37 cellular contexts compared by ENCODE assay signal in the genomic region with DNA sequence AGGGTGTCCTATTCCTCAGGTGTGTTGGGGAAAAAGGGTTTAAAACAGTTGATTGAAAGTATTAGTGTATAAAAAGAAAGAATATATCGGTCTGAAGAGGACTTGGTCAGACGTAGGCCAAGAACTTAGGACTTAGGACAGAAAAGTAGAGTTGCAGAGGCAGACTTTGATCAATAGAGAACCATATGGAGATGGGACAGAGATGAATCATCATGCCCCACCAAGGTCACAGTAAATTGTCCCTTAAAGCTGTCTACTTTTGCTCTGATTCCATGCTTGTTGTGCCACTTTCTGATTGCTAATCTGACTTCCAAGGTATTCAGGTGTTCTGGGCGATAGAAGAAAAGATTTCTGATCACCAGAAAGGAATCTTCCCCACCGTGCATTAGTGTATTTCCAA. TPM values are rescaled to one million over a fixed set of nuclear protein-coding genes. Genes with fewer than 3 reads are reported as not detected.
DNase-seq lines count a peak whose midpoint lies in the region; ATAC-seq, FAIRE-seq and TF ChIP-seq lines count a peak whose summit lies in the region.
"Had no signal": no experiment of that assay in that cellular context is flagged by ENCODE, and none has a peak within 500 bp of the region (broad histone marks: within the 10 kb centered on the region; RNA-seq: fewer than 3 reads in every experiment).

No MANE protein-coding gene starts in this region.

- no peaks in the 10 kb centered on the region for H3K27me3 ChIP-seq in HepG2 (ENCODE audit: control insufficient read depth in 1 of 2, insufficient read depth in 2 of 2, low read length in 2 of 2)
- H3K27me3 ChIP-seq in right lobe of liver: no peaks in the 10 kb centered on the region
- no peaks in the 10 kb centered on the region for H3K27me3 ChIP-seq in H1 (replicated peaks in 1 of 4; ENCODE audit: control insufficient read depth in 3 of 4, extremely low read depth in 1 of 4, insufficient read depth in 3 of 4, low read length in 3 of 4)
- no peaks in the 10 kb centered on the region for H3K27me3 ChIP-seq in small intestine (ENCODE audit: control insufficient read depth in 2 of 2, insufficient read depth in 2 of 2, low read length in 2 of 2)
- H3K27me3 ChIP-seq: BLaER1; BLaER1 treated with 17β-estradiol and CSF1 and Interleukin-3, amounts not matched to agents 10 nM and 100 nM had no signal

- DNase-seq in HepG2 (ENCODE audit: low spot score): peak; percentile 6
- no peak for DNase-seq in right lobe of liver
- no peak for DNase-seq in H1 (ENCODE audit: low read depth in 1 of 2, low spot score in 2 of 2)
- no peak for DNase-seq in left colon
- peak; percentile 48 for DNase-seq in small intestine
- DNase-seq in NK-92 (lab: John Stamatoyannopoulos, UW; ENCODE audit: unreplicated experiment): no peak
- DNase-seq in activated naive CD4-positive, alpha-beta T cell treated with anti-CD3 and anti-CD28 coated beads for 36 hours: no peak
- no peak for DNase-seq in AG08395 (ENCODE audit: low spot score)
- DNase-seq: 8988T; ACHN; AML-193; BE2C; C1 segment of cervical spinal cord; Caco-2; Calu3; CD4-positive, alpha-beta memory T cell; CD4-positive, alpha-beta T cell; CD4-positive, CD25-positive, alpha-beta regulatory T cell; CD8-positive, alpha-beta memory T cell; CD8-positive, alpha-beta T cell; COR-L47; DMS 273 treated with DMSO at 0.1 percent for 48 hours; DMS153; DMS53; DMS79; DMS79 treated with DMSO at 0.1 percent for 48 hours; DND-41; EL had no signal

- H3K79me2 ChIP-seq in HepG2 (ENCODE audit: insufficient read depth, low read length): no peaks in the 10 kb centered on the region
- no peaks in the 10 kb centered on the region for H3K79me2 ChIP-seq in H1 (ENCODE audit: control insufficient read depth in 1 of 2, insufficient read depth in 2 of 2, low read length in 2 of 2)

- H3K27ac Mint-ChIP-seq in activated naive CD4-positive, alpha-beta T cell treated with anti-CD3 and anti-CD28 coated beads for 36 hours: no peak overlapping the region
- H3K27ac Mint-ChIP-seq: B cell; CD14-positive monocyte; CD4-positive, alpha-beta memory T cell; CD4-positive, alpha-beta T cell; CD4-positive, CD25-positive, alpha-beta regulatory T cell; CD8-positive, alpha-beta T cell had no signal

- H3K4me2 ChIP-seq in HepG2 (ENCODE audit: low read depth, low read length): peak overlapping the region; percentile 23
- no peak overlapping the region for H3K4me2 ChIP-seq in H1 (ENCODE audit: insufficient read depth in 1 of 2, low read depth in 2 of 2, low read length in 2 of 2)
- H3K4me2 ChIP-seq: A549; BLaER1; BLaER1 treated with 17β-estradiol and CSF1 and Interleukin-3, amounts not matched to agents 10 nM and 100 nM had no signal

- POLR2A ChIA-PET in HepG2 (lab: Yijun Ruan, JAX): no interaction called here
- POLR2A ChIA-PET in H1 (lab: Charles Lee; ENCODE audit: partially characterized antibody): interaction anchor here (0.6 kb wide), 1 partner anchor 10 kb away, joined by 5 read pairs; no protein-coding TSS in a partner anchor

- TF ChIP-seq CTCF in HepG2 (CRISPR knock-in tag; IDR thresholded peaks at IDR 0.05) (no peak), right lobe of liver (IDR thresholded peaks at IDR 0.05) (no peak), H1 (IDR thresholded peaks at IDR 0.05; ENCODE audit: control extremely low read depth in 1 of 3, insufficient read depth in 1 of 3, low read depth in 1 of 3, low read length in 3 of 3) (no peak)

- H4K5ac ChIP-seq in H1 (ENCODE audit: insufficient read length, low read depth, low read length): no peak overlapping the region

- H2BK120ac ChIP-seq in H1 (replicated peaks; ENCODE audit: low read depth, low read length): no peak overlapping the region

- BruUV-seq in HepG2 (replicated peaks; lab: Mats Ljungman, UMichigan): no TSS peak

- H4K8ac ChIP-seq in H1 (ENCODE audit: extremely low read depth, insufficient read depth, low read length): no peak overlapping the region

- WGBS in HepG2 (ENCODE audit: low lambda C conversion rate): 22% methylated on average over 4 of the region's 4 CpGs
- WGBS in right lobe of liver (ENCODE audit: insufficient coverage, low coverage, low lambda C conversion rate, missing lambda C conversion rate): 81% methylated on average over 4 of the region's 4 CpGs
- 91% methylated on average over 4 of the region's 4 CpGs; no CpG with 5 or more reads in 1 of the 2 experiments for WGBS in H1 (ENCODE audit: extremely low coverage in 1 of 2, insufficient coverage in 1 of 2, insufficient read length in 1 of 2, insufficient replicate concordance in 2 of 2, low coverage in 1 of 2, low lambda C conversion rate in 2 of 2, missing lambda C conversion rate in 1 of 2), 2 experiments
- 60 to 86% (median 75%) methylated on average over 4 of the region's 4 CpGs for WGBS in small intestine, 3 donors

- ATAC-seq in HepG2 (peak; percentile 61), right lobe of liver (no peak), left colon (peak; percentile 25)
- ATAC-seq: A549; CD8-positive, alpha-beta T cell had no signal

- H3K18ac ChIP-seq in H1 (ENCODE audit: extremely low read depth, low read length): no peak overlapping the region

- H3K27me3 Mint-ChIP-seq in activated naive CD4-positive, alpha-beta T cell treated with anti-CD3 and anti-CD28 coated beads for 36 hours (ENCODE audit: low read depth): no peaks in the 10 kb centered on the region
- H3K27me3 Mint-ChIP-seq: B cell; CD4-positive, alpha-beta memory T cell; CD4-positive, alpha-beta T cell; CD4-positive, CD25-positive, alpha-beta regulatory T cell; CD8-positive, alpha-beta memory T cell had no signal

- H3K79me1 ChIP-seq in H1 (ENCODE audit: low read depth, low read length): no peaks in the 10 kb centered on the region

- TF ChIP-seq RAD21 in HepG2 (CRISPR knock-in tag; IDR thresholded peaks at IDR 0.05): no peak
- no peak for TF ChIP-seq RAD21 in H1 (IDR thresholded peaks at IDR 0.05 in 1 of 2, conservative IDR thresholded peaks at IDR 0.05 in 1 of 2; ENCODE audit: low read depth in 2 of 2, low read length in 2 of 2)

- no peak overlapping the region for H3K23ac ChIP-seq in H1 (ENCODE audit: insufficient read length)

- no peak for FAIRE-seq in HepG2 (lab: Jason Lieb, UNC)
- no peak for FAIRE-seq in H1 (lab: Jason Lieb, UNC)
- no peak for FAIRE-seq in small intestine (lab: Jason Lieb, UNC)
- FAIRE-seq: A204.1, A549, D721Med had no signal

- H2AFZ ChIP-seq in HepG2 (ENCODE audit: low read length) (no peak overlapping the region), H1 (ENCODE audit: low read length) (no peak overlapping the region)

- no peak overlapping the region for H3K4me3 Mint-ChIP-seq in activated naive CD4-positive, alpha-beta T cell treated with anti-CD3 and anti-CD28 coated beads for 36 hours
- H3K4me3 Mint-ChIP-seq: B cell; CD14-positive monocyte; CD4-positive, alpha-beta memory T cell; CD4-positive, alpha-beta T cell; CD4-positive, CD25-positive, alpha-beta regulatory T cell; CD8-positive, alpha-beta memory T cell; CD8-positive, alpha-beta T cell had no signal

- H3K9me3 Mint-ChIP-seq in activated naive CD4-positive, alpha-beta T cell treated with anti-CD3 and anti-CD28 coated beads for 36 hours: no peaks in the 10 kb centered on the region
- H3K9me3 Mint-ChIP-seq: CD14-positive monocyte; CD4-positive, alpha-beta memory T cell; CD4-positive, alpha-beta T cell; CD8-positive, alpha-beta memory T cell; CD8-positive, alpha-beta T cell had no signal

- TF ChIP-seq EP300 in HepG2 (IDR thresholded peaks at IDR 0.05; ENCODE audit: low read depth in 2 of 2, low read length in 2 of 2) (no peak), HepG2 (CRISPR knock-in tag; IDR thresholded peaks at IDR 0.05; ENCODE audit: borderline replicate concordance) (no peak), H1 (IDR thresholded peaks at IDR 0.05; ENCODE audit: borderline replicate concordance in 1 of 2, low read depth in 2 of 2, low read length in 2 of 2) (no peak)

- H3K9me3 ChIP-seq in HepG2 (ENCODE audit: low read length): no peaks in the 10 kb centered on the region
- H3K9me3 ChIP-seq in right lobe of liver: no peaks in the 10 kb centered on the region
- no peaks in the 10 kb centered on the region for H3K9me3 ChIP-seq in H1 (ENCODE audit: insufficient read depth in 2 of 2, low read depth in 1 of 2, low read length in 1 of 2)
- H3K9me3 ChIP-seq in small intestine (ENCODE audit: control insufficient read depth, low read depth): no peaks in the 10 kb centered on the region
- H3K9me3 ChIP-seq: A549; BE2C; BLaER1; BLaER1 treated with 17β-estradiol and CSF1 and Interleukin-3, amounts not matched to agents 10 nM and 100 nM; Caco-2 had no signal

- H4K20me1 ChIP-seq in HepG2 (ENCODE audit: insufficient read depth, low read length): no peaks in the 10 kb centered on the region
- no peaks in the 10 kb centered on the region for H4K20me1 ChIP-seq in H1 (replicated peaks in 1 of 2; ENCODE audit: control insufficient read depth in 1 of 2, insufficient read depth in 2 of 2, low read length in 2 of 2)
- H4K20me1 ChIP-seq: BLaER1; BLaER1 treated with 17β-estradiol and CSF1 and Interleukin-3, amounts not matched to agents 10 nM and 100 nM had no signal

- no peaks in the 10 kb centered on the region for H3K36me3 Mint-ChIP-seq in activated naive CD4-positive, alpha-beta T cell treated with anti-CD3 and anti-CD28 coated beads for 36 hours (ENCODE audit: low read depth)
- H3K36me3 Mint-ChIP-seq: CD14-positive monocyte; CD4-positive, alpha-beta memory T cell; CD4-positive, CD25-positive, alpha-beta regulatory T cell; CD8-positive, alpha-beta T cell had no signal

- no peak overlapping the region for H3K9ac ChIP-seq in HepG2 (ENCODE audit: insufficient read depth, low read depth, low read length)
- H3K9ac ChIP-seq in H1 (replicated peaks in 1 of 4; ENCODE audit: extremely low read depth in 1 of 4, low read depth in 3 of 4, low read length in 3 of 4): no peak overlapping the region
- H3K9ac ChIP-seq: BLaER1; BLaER1 treated with 17β-estradiol and CSF1 and Interleukin-3, amounts not matched to agents 10 nM and 100 nM had no signal

- no peak overlapping the region for H2BK15ac ChIP-seq in H1 (ENCODE audit: low read length)

- no peak overlapping the region for H3K14ac ChIP-seq in H1 (ENCODE audit: insufficient read length)

- no peak overlapping the region for H2BK12ac ChIP-seq in H1 (ENCODE audit: low read depth, low read length)

- CTCF ChIA-PET in HepG2 (lab: Yijun Ruan, JAX; ENCODE audit: low intra/inter-chr PET ratio, low total read pairs): no interaction called here
- CTCF ChIA-PET in H1 (lab: Charles Lee; ENCODE audit: partially characterized antibody): interaction anchor here (0.5 to 2.0 kb wide), 4 partner anchors 18 to 150 kb away, joined by 3 to 10 read pairs (median 4); no protein-coding TSS in a partner anchor
- CTCF ChIA-PET in activated naive CD4-positive, alpha-beta T cell treated with anti-CD3 and anti-CD28 coated beads for 36 hours (lab: Charles Lee): interaction anchor here (1.2 to 1.3 kb wide), 2 partner anchors 16 to 50 kb away, joined by 5 read pairs; no protein-coding TSS in a partner anchor

- H4K91ac ChIP-seq in H1 (replicated peaks; ENCODE audit: insufficient read length, low read length): peak overlapping the region; percentile 38

- no peak for TF ChIP-seq POLR2A in HepG2 (IDR thresholded peaks at IDR 0.05; ENCODE audit: insufficient read depth in 1 of 2, low read depth in 2 of 2, low read length in 2 of 2)
- TF ChIP-seq POLR2A in right lobe of liver (IDR thresholded peaks at IDR 0.05): no peak
- no peak for TF ChIP-seq POLR2A in H1 (IDR thresholded peaks at IDR 0.05; ENCODE audit: control extremely low read depth in 1 of 2, low read depth in 2 of 2, low read length in 2 of 2)

- peaks cover 9% of the 10 kb centered on the region; the same call in 1 of the 2 replicates for H3K4me1 ChIP-seq in HepG2 (ENCODE audit: insufficient read depth, low read length)
- H3K4me1 ChIP-seq in right lobe of liver: peaks cover 0 to 11% (median 0%) of the 10 kb centered on the region in 4 donors
- H3K4me1 ChIP-seq in H1 (replicated peaks in 1 of 4; ENCODE audit: control insufficient read depth in 3 of 4, insufficient read depth in 4 of 4, low read length in 3 of 4): peaks cover 0 to 3% (median 0%) of the 10 kb centered on the region in 4 experiments; a peak in 1 of 7 replicates
- H3K4me1 ChIP-seq in small intestine (ENCODE audit: control insufficient read depth in 2 of 2, insufficient read depth in 1 of 2, low read depth in 1 of 2, low read length in 1 of 2): no peaks in the 10 kb centered on the region
- H3K4me1 ChIP-seq: A549, BE2C had no signal

- no peaks in the 10 kb centered on the region for H3K23me2 ChIP-seq in H1 (ENCODE audit: low read depth, low read length)

- intact Hi-C loops in HepG2 (cut with micrococcal nuclease; ENCODE audit: unreplicated experiment): no loop called here
- intact Hi-C loops in right lobe of liver (cut with DNase I): no loop called here
- intact Hi-C loops in left colon (cut with DNase I, micrococcal nuclease): no loop called here
- intact Hi-C loops in activated naive CD4-positive, alpha-beta T cell treated with anti-CD3 and anti-CD28 coated beads for 36 hours (cut with micrococcal nuclease): no loop called here

- H3K4ac ChIP-seq in H1 (replicated peaks; ENCODE audit: insufficient read length, low read depth, low read length): no peak overlapping the region

- no peak overlapping the region for H3K56ac ChIP-seq in H1 (replicated peaks; ENCODE audit: insufficient read length, low read depth, low read length)

- no peak overlapping the region for H2AK5ac ChIP-seq in H1 (ENCODE audit: low read depth, low read length)

- H3K27ac ChIP-seq in HepG2 (ENCODE audit: extremely low read length, insufficient read depth, low read length) (no peak overlapping the region), right lobe of liver (no peak overlapping the region), H1 (ENCODE audit: low read depth, low read length) (no peak overlapping the region), small intestine (ENCODE audit: low read depth in 1 of 2, low read length in 1 of 2) (peak overlapping the region in 1 of 2 donors; percentile 54)
- H3K27ac ChIP-seq: 22Rv1; A549; BLaER1; BLaER1 treated with 17β-estradiol and CSF1 and Interleukin-3, amounts not matched to agents 10 nM and 100 nM; C4-2B had no signal

- no peak overlapping the region for H2BK20ac ChIP-seq in H1 (ENCODE audit: low read length)

- H3K4me1 Mint-ChIP-seq in activated naive CD4-positive, alpha-beta T cell treated with anti-CD3 and anti-CD28 coated beads for 36 hours (ENCODE audit: low read depth): peaks cover 6% of the 10 kb centered on the region

- no peak overlapping the region for H3K4me3 ChIP-seq in HepG2 (replicated peaks in 1 of 3; ENCODE audit: insufficient read depth in 1 of 3, low read depth in 2 of 3, low read length in 3 of 3)
- no peak overlapping the region for H3K4me3 ChIP-seq in right lobe of liver
- H3K4me3 ChIP-seq in H1 (ENCODE audit: extremely low read depth in 1 of 4, insufficient read depth in 2 of 4, low read depth in 3 of 4, low read length in 4 of 4): no peak overlapping the region
- no peak overlapping the region for H3K4me3 ChIP-seq in small intestine (ENCODE audit: low read depth in 1 of 2, low read length in 2 of 2)
- H3K4me3 ChIP-seq: A549; BLaER1; BLaER1 treated with 17β-estradiol and CSF1 and Interleukin-3, amounts not matched to agents 10 nM and 100 nM had no signal

- in situ Hi-C loops in HepG2 (cut with HindIII; ENCODE audit: extremely low pct_ligation_motif_present, low pct_unique_long_range_greater_than_20kb): no loop called here

- H2BK5ac ChIP-seq in H1 (ENCODE audit: low read depth, low read length): no peak overlapping the region

- H3K36me3 ChIP-seq in HepG2 (replicated peaks in 1 of 2; ENCODE audit: control insufficient read depth in 1 of 2, insufficient read depth in 2 of 2, low read length in 2 of 2) (no peaks in the 10 kb centered on the region), right lobe of liver (no peaks in the 10 kb centered on the region), H1 (ENCODE audit: control insufficient read depth in 2 of 4, insufficient read depth in 4 of 4, low read length in 3 of 4) (no peaks in the 10 kb centered on the region), small intestine (ENCODE audit: control insufficient read depth in 2 of 2, insufficient read depth in 2 of 2, low read length in 2 of 2) (no peaks in the 10 kb centered on the region)
- H3K36me3 ChIP-seq: BE2C; BLaER1; BLaER1 treated with 17β-estradiol and CSF1 and Interleukin-3, amounts not matched to agents 10 nM and 100 nM had no signal

RNA-seq across cellular contexts. Expression of a gene that starts 52.9 kb away (rescaled TPM):
- total RNA-seq in HepG2 (2016; rRNA removed; fragmentation: Illumina TruSeq; extraction: Trizol): 7.8 and 8.8 TPM in 2 replicates
- 0.91 and 1.4 TPM in 2 replicates for total RNA-seq in HepG2 (2016; cell fraction: cytosol; rRNA removed; fragmentation: Illumina TruSeq; extraction: Trizol; ENCODE audit: low read depth)
- total RNA-seq in HepG2 (2016; cell fraction: insoluble cytoplasmic fraction; rRNA removed; fragmentation: Illumina TruSeq; extraction: Trizol): 6.3 and 8.0 TPM in 2 replicates
- 4.1 and 4.7 TPM in 2 replicates for total RNA-seq in HepG2 (2016; cell fraction: membrane; rRNA removed; fragmentation: Illumina TruSeq; extraction: Trizol)
- 13.6 and 13.7 TPM in 2 replicates for total RNA-seq in HepG2 (2016; cell fraction: nucleus; rRNA removed; fragmentation: Illumina TruSeq; extraction: Trizol)
- polyA plus RNA-seq in HepG2 (2011; rRNA removed): 1.4 and 1.6 TPM in 2 replicates
- polyA plus RNA-seq in HepG2 (2011; cell fraction: cytosol; rRNA removed): 0.72 and 0.83 TPM in 2 replicates
- polyA plus RNA-seq in HepG2 (2011; cell fraction: nucleus; rRNA removed): 2.6 and 3.0 TPM in 2 replicates
- polyA plus RNA-seq in HepG2 (2012): 0.62 and 0.65 TPM in 2 replicates
- polyA plus RNA-seq in HepG2 (2016; cell fraction: cytosol; fragmentation: Illumina TruSeq; extraction: Trizol; ENCODE audit: low read depth): 0.82 and 0.84 TPM in 2 replicates
- 4.4 and 5.0 TPM in 2 replicates for polyA plus RNA-seq in HepG2 (2016; cell fraction: insoluble cytoplasmic fraction; fragmentation: Illumina TruSeq; extraction: Trizol; ENCODE audit: low read depth)
- 2.4 and 2.9 TPM in 2 replicates for polyA plus RNA-seq in HepG2 (2016; cell fraction: membrane; fragmentation: Illumina TruSeq; extraction: Trizol; ENCODE audit: low read depth)
- polyA plus RNA-seq in HepG2 (2016; cell fraction: nucleus; fragmentation: Illumina TruSeq; extraction: Trizol; ENCODE audit: insufficient read depth, low read depth): 11.1 and 12.6 TPM in 2 replicates
- polyA minus RNA-seq in HepG2 (2011; rRNA and poly(A)+ RNA removed; ENCODE audit: low replicate concordance): 2.9 and 22.9 TPM in 2 replicates
- 0.79 and 0.88 TPM in 2 replicates for polyA minus RNA-seq in HepG2 (2011; cell fraction: cytosol; rRNA and poly(A)+ RNA removed)
- polyA minus RNA-seq in HepG2 (2011; cell fraction: nucleus; rRNA and poly(A)+ RNA removed): 3.9 and 6.2 TPM in 2 replicates
- total RNA-seq in right lobe of liver: 10 to 100 TPM in 3 of 6 experiments, 1 to 10 TPM in 3; 7.0 to 14.6 (median 9.9) TPM
- 14.1 and 15.7 TPM in 2 replicates for total RNA-seq in H1 (2021; fragmentation: NEBNext Ultra II Directional; extraction: Animal tissue kit (Norgen Biotek cat#: 25700))
- 5.2 and 6.2 TPM in 2 replicates for polyA plus RNA-seq in H1 (2011; rRNA removed)
- 8.0 TPM for polyA plus RNA-seq in H1 (2011; cell fraction: cytosol; rRNA removed)
- 11.8 TPM for polyA plus RNA-seq in H1 (2011; cell fraction: nucleus; rRNA removed)
- 6.8 to 10.3 TPM (median 8.4 TPM) in 4 replicates for polyA plus RNA-seq in H1 (2012, experiment 1 of 2)
- polyA plus RNA-seq in H1 (2012, experiment 2 of 2): 0.79 TPM
- polyA plus RNA-seq in H1 (2013, experiment 1 of 2): 8.4 TPM
- 8.8 TPM for polyA plus RNA-seq in H1 (2013, experiment 2 of 2)
- polyA minus RNA-seq in H1 (2011; rRNA and poly(A)+ RNA removed): 18.3 and 19.9 TPM in 2 replicates
- 6.0 TPM for polyA minus RNA-seq in H1 (2011; cell fraction: cytosol; rRNA and poly(A)+ RNA removed)
- 17.8 TPM for polyA minus RNA-seq in H1 (2011; cell fraction: nucleus; rRNA and poly(A)+ RNA removed)
- 10 to 100 TPM; 47.7 to 48.3 TPM for total RNA-seq in left colon
- 1 to 10 TPM; 3.8 to 7.6 (median 4.4) TPM for polyA plus RNA-seq in small intestine
- 1 to 10 TPM; 5.4 TPM for total RNA-seq in activated naive CD4-positive, alpha-beta T cell treated with anti-CD3 and anti-CD28 coated beads for 36 hours

RNA-seq across cellular contexts. Expression of a gene that starts 56.3 kb away (rescaled TPM):
- total RNA-seq in HepG2 (2016; rRNA removed; fragmentation: Illumina TruSeq; extraction: Trizol): not detected in 2 replicates
- not detected in 2 replicates for total RNA-seq in HepG2 (2016; cell fraction: cytosol; rRNA removed; fragmentation: Illumina TruSeq; extraction: Trizol; ENCODE audit: low read depth)
- 0.27 and 0.30 TPM in 2 replicates for total RNA-seq in HepG2 (2016; cell fraction: insoluble cytoplasmic fraction; rRNA removed; fragmentation: Illumina TruSeq; extraction: Trizol)
- total RNA-seq in HepG2 (2016; cell fraction: membrane; rRNA removed; fragmentation: Illumina TruSeq; extraction: Trizol): not detected in 2 replicates
- not detected in 2 replicates for total RNA-seq in HepG2 (2016; cell fraction: nucleus; rRNA removed; fragmentation: Illumina TruSeq; extraction: Trizol)
- polyA plus RNA-seq in HepG2 (2011; rRNA removed): 0.45 and 1.0 TPM in 2 replicates
- polyA plus RNA-seq in HepG2 (2011; cell fraction: cytosol; rRNA removed): 0.03 and 0.06 TPM in 2 replicates
- 0.63 and 1.2 TPM in 2 replicates for polyA plus RNA-seq in HepG2 (2011; cell fraction: nucleus; rRNA removed)
- polyA plus RNA-seq in HepG2 (2012): 0.16 and 0.31 TPM in 2 replicates
- polyA plus RNA-seq in HepG2 (2016; cell fraction: cytosol; fragmentation: Illumina TruSeq; extraction: Trizol; ENCODE audit: low read depth): not detected in 2 replicates
- polyA plus RNA-seq in HepG2 (2016; cell fraction: insoluble cytoplasmic fraction; fragmentation: Illumina TruSeq; extraction: Trizol; ENCODE audit: low read depth): not detected in 2 replicates
- not detected in 2 replicates for polyA plus RNA-seq in HepG2 (2016; cell fraction: membrane; fragmentation: Illumina TruSeq; extraction: Trizol; ENCODE audit: low read depth)
- polyA plus RNA-seq in HepG2 (2016; cell fraction: nucleus; fragmentation: Illumina TruSeq; extraction: Trizol; ENCODE audit: insufficient read depth, low read depth): 0.12 TPM in 1 of 2 replicates, not detected in the other
- 0.51 TPM in 1 of 2 replicates, not detected in the other for polyA minus RNA-seq in HepG2 (2011; rRNA and poly(A)+ RNA removed; ENCODE audit: low replicate concordance)
- polyA minus RNA-seq in HepG2 (2011; cell fraction: cytosol; rRNA and poly(A)+ RNA removed): not detected in 2 replicates
- 1.5 and 3.5 TPM in 2 replicates for polyA minus RNA-seq in HepG2 (2011; cell fraction: nucleus; rRNA and poly(A)+ RNA removed)
- 10 to 100 TPM in 4 of 6 experiments, 1 to 10 TPM in 2; 7.6 to 16.9 (median 11.1) TPM for total RNA-seq in right lobe of liver
- 1.3 and 2.1 TPM in 2 replicates for total RNA-seq in H1 (2021; fragmentation: NEBNext Ultra II Directional; extraction: Animal tissue kit (Norgen Biotek cat#: 25700))
- 0.20 and 0.62 TPM in 2 replicates for polyA plus RNA-seq in H1 (2011; rRNA removed)
- polyA plus RNA-seq in H1 (2011; cell fraction: cytosol; rRNA removed): 1.2 TPM
- polyA plus RNA-seq in H1 (2011; cell fraction: nucleus; rRNA removed): 0.26 TPM
- polyA plus RNA-seq in H1 (2012, experiment 1 of 2): 0.72 to 2.4 TPM (median 1.6 TPM) in 4 replicates
- 0.09 TPM for polyA plus RNA-seq in H1 (2012, experiment 2 of 2)
- polyA plus RNA-seq in H1 (2013, experiment 1 of 2): 2.4 TPM
- polyA plus RNA-seq in H1 (2013, experiment 2 of 2): 2.5 TPM
- 0.44 and 1.1 TPM in 2 replicates for polyA minus RNA-seq in H1 (2011; rRNA and poly(A)+ RNA removed)
- polyA minus RNA-seq in H1 (2011; cell fraction: cytosol; rRNA and poly(A)+ RNA removed): not detected
- polyA minus RNA-seq in H1 (2011; cell fraction: nucleus; rRNA and poly(A)+ RNA removed): 2.6 TPM
- total RNA-seq in left colon: 10 to 100 TPM in 1 of 2 donors, 1 to 10 TPM in 1; 8.2 to 16.1 TPM
- 10 to 100 TPM in 2 of 3 donors, 1 to 10 TPM in 1; 5.5 to 25.9 (median 19.7) TPM for polyA plus RNA-seq in small intestine
- 1 to 10 TPM in 1 of 2 experiments, under 1 TPM in 1; 0.67 to 1.3 TPM for total RNA-seq in activated naive CD4-positive, alpha-beta T cell treated with anti-CD3 and anti-CD28 coated beads for 36 hours

Comparison
In these comparisons a context has a peak if more than half of its experiments do, and no peak if none do; other contexts are left out.
1. ATAC-seq: peak in HepG2 (single experiment) and left colon (single experiment); none in right lobe of liver (0 of 4).
2. DNase-seq: peak in HepG2 (single experiment) and small intestine (single experiment); none in right lobe of liver (0 of 3), H1 (0 of 2), left colon (0 of 2), NK-92 (single experiment), activated naive CD4-positive, alpha-beta T cell treated with anti-CD3 and anti-CD28 coated beads for 36 hours (single experiment) and AG08395 (single experiment).